In genomic region chr6:35730745-35731413, GRCh38 we compare ENCODE assay signal across 8 cellular contexts. TPM values are rescaled to one million over a fixed set of nuclear protein-coding genes. Genes with fewer than 3 reads are reported as not detected.
DNase-seq lines count a peak whose midpoint lies in the region; ATAC-seq and TF ChIP-seq lines count a peak whose summit lies in the region.

No MANE protein-coding gene starts in this region.

- peak; percentile 47 for DNase-seq in G401 (ENCODE audit: low spot score)
- DNase-seq in SJCRH30 = no peak
- DNase-seq in fibroblast of mammary gland (ENCODE audit: low read depth) = no peak
- DNase-seq in C1 segment of cervical spinal cord (lab: John Stamatoyannopoulos, UW) = no peak
- no peak for DNase-seq in SIG-M5 treated with dmso at 0.1 percent for 504 hours (lab: John Stamatoyannopoulos, UW; ENCODE audit: unreplicated experiment)
- DNase-seq in NCI-H1930 (lab: John Stamatoyannopoulos, UW) = no peak

- H3K36me3 ChIP-seq in SJCRH30 = no peaks in the 10 kb centered on the region
- no peaks in the 10 kb centered on the region for H3K36me3 ChIP-seq in rectal smooth muscle tissue (ENCODE audit: control insufficient read depth, insufficient read depth, low read length)

- no peak for TF ChIP-seq CTCF in fibroblast of mammary gland (conservative IDR thresholded peaks at IDR 0.05; ENCODE audit: control insufficient read depth, insufficient read depth, low read depth, low read length)

- H3K4me3 ChIP-seq in SJCRH30 (peak overlapping the region; percentile 67), fibroblast of mammary gland (ENCODE audit: control insufficient read depth, low read depth, low read length) (peak overlapping the region; percentile 19), rectal smooth muscle tissue (ENCODE audit: low read length) (peak overlapping the region; percentile 58)

- peaks cover 27% of the 10 kb centered on the region for H3K4me1 ChIP-seq in SJCRH30
- peaks cover 41% of the 10 kb centered on the region for H3K4me1 ChIP-seq in rectal smooth muscle tissue (ENCODE audit: control insufficient read depth, insufficient read depth, low read length)

- peak overlapping the region; percentile 33 for H3K9ac ChIP-seq in rectal smooth muscle tissue (ENCODE audit: low read length)

- in situ Hi-C loops in G401 (cut with HindIII; ENCODE audit: low sequenced_read_pairs) = no loop called here

- H3K27ac ChIP-seq in SJCRH30 = no peak overlapping the region
- H3K27ac ChIP-seq in rectal smooth muscle tissue (ENCODE audit: low read depth, low read length) = peak overlapping the region; percentile 100

- peaks cover 4% of the 10 kb centered on the region; the same call in 1 of the 2 replicates for H3K27me3 ChIP-seq in SJCRH30
- no peaks in the 10 kb centered on the region for H3K27me3 ChIP-seq in rectal smooth muscle tissue (ENCODE audit: control insufficient read depth, insufficient read depth, low read length)

- no peak for ATAC-seq in GM18498 (IDR thresholded peaks at IDR 0.05; ENCODE audit: unreplicated experiment)

- no peaks in the 10 kb centered on the region for H3K9me3 ChIP-seq in SJCRH30 (replicated peaks)

RNA-seq across cellular contexts. Expression of gene ARMC12, which starts 6.0 kb away (rescaled TPM):
- total RNA-seq in G401 (2014; rRNA removed; shearing (Covaris generic)) = 0.68 TPM in 1 of 2 replicates, not detected in the other
- total RNA-seq in SJCRH30 (2014; rRNA removed; shearing (Covaris generic)) = not detected in 2 replicates

RNA-seq across cellular contexts. Expression of gene FKBP5, which starts 42.2 kb away (rescaled TPM):
- total RNA-seq in G401 (2014; rRNA removed; shearing (Covaris generic)) = 29.4 and 33.5 TPM in 2 replicates
- not detected in 2 replicates for total RNA-seq in SJCRH30 (2014; rRNA removed; shearing (Covaris generic))

RNA-seq across cellular contexts. Expression of gene CLPSL2, which starts 45.5 kb away (rescaled TPM):
- not detected in 2 replicates for total RNA-seq in G401 (2014; rRNA removed; shearing (Covaris generic))
- total RNA-seq in SJCRH30 (2014; rRNA removed; shearing (Covaris generic)) = not detected in 2 replicates

RNA-seq across cellular contexts. Expression of gene CLPSL1, which starts 49.9 kb away (rescaled TPM):
- not detected in 2 replicates for total RNA-seq in G401 (2014; rRNA removed; shearing (Covaris generic))
- not detected in 2 replicates for total RNA-seq in SJCRH30 (2014; rRNA removed; shearing (Covaris generic))

Comparison
In these comparisons a context has a peak if more than half of its experiments do, and no peak if none do; other contexts are left out.
1. RNA of gene FKBP5, which starts 42.2 kb away (total RNA-seq): 29.4 to 33.5 TPM in G401; not detected in SJCRH30; every median in the first group is over 10 times any median in the second.
2. Peak in every context shown above with its lines, with median percentiles within 50 percentile points of each other: H3K4me3 ChIP-seq.